ENCODE assay signal across 2 cellular contexts in the genomic region with DNA sequence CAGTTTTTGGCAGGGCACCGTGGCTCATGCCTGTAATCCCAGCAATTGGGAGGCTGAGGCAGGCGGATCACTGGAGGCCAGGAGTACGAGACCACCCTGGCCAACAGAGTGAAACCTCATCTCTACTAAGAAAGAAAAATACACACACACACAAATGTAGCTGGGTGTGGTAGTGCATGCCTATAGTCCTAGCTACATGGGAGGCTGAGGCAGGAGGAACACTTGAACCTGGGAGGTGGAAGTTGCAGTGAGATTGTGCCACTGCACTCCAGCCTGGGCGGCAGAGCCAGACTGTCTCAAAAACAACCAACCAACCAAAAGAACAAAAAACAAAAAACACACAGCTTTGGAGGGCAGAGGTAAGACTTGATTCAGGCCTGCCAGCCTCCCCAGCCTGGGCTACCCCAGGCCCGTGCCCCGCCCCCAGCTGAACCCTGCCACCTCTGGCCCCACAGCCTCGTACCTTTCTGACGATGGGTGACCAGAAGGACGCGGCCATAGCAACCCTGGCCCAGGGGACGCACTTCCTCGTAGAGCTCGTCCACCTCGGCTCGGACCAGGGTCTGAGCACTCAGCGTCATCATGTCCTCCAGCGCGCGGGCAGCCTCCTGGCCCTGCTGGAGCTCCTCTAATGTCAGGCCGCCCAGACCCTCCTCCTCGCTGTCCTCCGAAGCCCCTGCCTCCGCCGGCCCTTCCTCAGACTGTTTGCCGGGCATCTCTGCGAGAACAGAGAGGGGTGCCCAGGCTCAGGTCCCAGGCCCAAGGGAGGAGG.
TF ChIP-seq lines count a peak whose summit lies in the region.

No MANE protein-coding gene starts in this region.

TF ChIP-seq in A549, 52 proteins besides CTCF, POLR2A, EP300 and RAD21:
- no peak for TF ChIP-seq GATA3 (IDR thresholded peaks at IDR 0.05; ENCODE audit: borderline replicate concordance)

TF ChIP-seq in IMR-90, 13 proteins besides CTCF, POLR2A, EP300 and RAD21:
- TF ChIP-seq CHD1 (IDR thresholded peaks at IDR 0.05; ENCODE audit: low read depth, low read length), result no peak
- TF ChIP-seq CEBPB (IDR thresholded peaks at IDR 0.05; ENCODE audit: low read depth, low read length), result no peak
- TF ChIP-seq NFE2L2 (IDR thresholded peaks at IDR 0.05; ENCODE audit: low read depth, low read length), result no peak
- TF ChIP-seq RFX5 (IDR thresholded peaks at IDR 0.05; ENCODE audit: low read depth, low read length), result no peak
- no peak for TF ChIP-seq FOS (IDR thresholded peaks at IDR 0.05; ENCODE audit: low read depth, low read length)
- TF ChIP-seq ELK1 (IDR thresholded peaks at IDR 0.05; ENCODE audit: borderline replicate concordance, low read depth, low read length), result no peak
- TF ChIP-seq MAFK (IDR thresholded peaks at IDR 0.05; ENCODE audit: low read depth, low read length), result no peak
- no peak for TF ChIP-seq BHLHE40 (IDR thresholded peaks at IDR 0.05; ENCODE audit: low read depth, low read length)
- no peak for TF ChIP-seq SMC3 (IDR thresholded peaks at IDR 0.05; ENCODE audit: low read depth, low read length)
- TF ChIP-seq MAZ (IDR thresholded peaks at IDR 0.05; ENCODE audit: borderline replicate concordance, low read depth, low read length), result no peak
- TF ChIP-seq RCOR1 (IDR thresholded peaks at IDR 0.05; ENCODE audit: insufficient replicate concordance, low read length), result no peak
- TF ChIP-seq, protein P1, sequence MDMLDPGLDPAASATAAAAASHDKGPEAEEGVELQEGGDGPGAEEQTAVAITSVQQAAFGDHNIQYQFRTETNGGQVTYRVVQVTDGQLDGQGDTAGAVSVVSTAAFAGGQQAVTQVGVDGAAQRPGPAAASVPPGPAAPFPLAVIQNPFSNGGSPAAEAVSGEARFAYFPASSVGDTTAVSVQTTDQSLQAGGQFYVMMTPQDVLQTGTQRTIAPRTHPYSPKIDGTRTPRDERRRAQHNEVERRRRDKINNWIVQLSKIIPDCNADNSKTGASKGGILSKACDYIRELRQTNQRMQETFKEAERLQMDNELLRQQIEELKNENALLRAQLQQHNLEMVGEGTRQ (IDR thresholded peaks at IDR 0.05; ENCODE audit: low read depth, low read length), result no peak
- no peak for TF ChIP-seq MXI1 (IDR thresholded peaks at IDR 0.05; ENCODE audit: borderline replicate concordance, low read depth, low read length)
